In the genomic region with DNA sequence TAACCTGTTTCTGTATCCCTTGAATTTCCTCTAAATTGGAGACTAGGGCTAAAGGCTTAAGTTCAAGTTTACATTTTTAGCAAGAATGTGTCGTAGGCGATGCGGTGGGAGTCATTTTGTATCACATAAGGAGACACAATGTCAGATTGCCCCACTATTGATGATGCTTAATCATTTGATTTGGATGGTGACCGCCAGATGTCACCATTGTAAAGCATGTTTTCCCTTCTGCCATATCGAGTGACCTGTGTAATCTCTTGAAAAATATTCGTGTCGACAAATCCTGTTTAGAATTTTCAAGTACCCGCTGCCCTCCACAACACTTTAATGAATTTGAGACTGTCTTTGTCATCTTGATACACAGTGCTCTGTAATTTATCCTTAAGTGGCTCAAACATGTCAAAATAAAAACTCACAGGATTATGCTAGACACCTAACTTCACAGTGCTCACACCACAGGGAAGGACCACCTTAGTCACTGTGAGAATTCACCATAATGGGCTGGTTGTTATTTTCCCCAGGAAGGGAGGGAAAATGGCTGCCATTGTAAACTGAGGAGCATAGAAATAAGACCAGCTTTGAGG, we compare ENCODE assay signal across 8 cellular contexts. TPM values are rescaled to one million over a fixed set of nuclear protein-coding genes. Genes with fewer than 3 reads are reported as not detected.
DNase-seq lines count a peak whose midpoint lies in the region; ATAC-seq and TF ChIP-seq lines count a peak whose summit lies in the region.

No MANE protein-coding gene starts in this region.

- no peak overlapping the region for H3K27ac ChIP-seq in 22Rv1
- no peak overlapping the region for H3K27ac ChIP-seq in gastroesophageal sphincter

- peak; percentile 45 for DNase-seq in GM03348 (ENCODE audit: low spot score)
- peak; percentile 43 to 48 for DNase-seq in NCI-H2081 (lab: John Stamatoyannopoulos, UW)
- DNase-seq in activated CD8-positive, alpha-beta T cell treated with anti-CD3 and anti-CD28 coated beads, Interleukin-2, amount 10 ng/mL, durations not matched to agents 7 days and 5 days = peak; percentile 31
- no peak for DNase-seq in left colon
- DNase-seq in activated CD4-positive, alpha-beta T cell treated with anti-CD3 and anti-CD28 coated beads for 1 hour = no peak

- peaks cover 25% of the 10 kb centered on the region for H3K27me3 Mint-ChIP-seq in activated CD8-positive, alpha-beta T cell treated with anti-CD3 and anti-CD28 coated beads, Interleukin-2, amount 10 ng/mL, durations not matched to agents 7 days and 5 days (ENCODE audit: low read depth)

- intact Hi-C loops in left colon (cut with DNase I, micrococcal nuclease) = no loop called here

- no peaks in the 10 kb centered on the region for H3K36me3 ChIP-seq in gastroesophageal sphincter

- no peaks in the 10 kb centered on the region for H3K9me3 ChIP-seq in gastroesophageal sphincter

- TF ChIP-seq POLR2A in gastroesophageal sphincter (IDR thresholded peaks at IDR 0.05) = no peak

- peaks cover 28% of the 10 kb centered on the region for H3K27me3 ChIP-seq in gastroesophageal sphincter

- H3K4me1 Mint-ChIP-seq in activated CD8-positive, alpha-beta T cell treated with anti-CD3 and anti-CD28 coated beads, Interleukin-2, amount 10 ng/mL, durations not matched to agents 7 days and 5 days (ENCODE audit: low read depth) = no peaks in the 10 kb centered on the region

- no peak overlapping the region for H3K4me3 ChIP-seq in gastroesophageal sphincter

- no peak overlapping the region for H3K4me3 Mint-ChIP-seq in activated CD8-positive, alpha-beta T cell treated with anti-CD3 and anti-CD28 coated beads, Interleukin-2, amount 10 ng/mL, durations not matched to agents 7 days and 5 days

- ATAC-seq in activated CD8-positive, alpha-beta T cell treated with anti-CD3 and anti-CD28 coated beads, Interleukin-2, amount 10 ng/mL, durations not matched to agents 7 days and 5 days = no peak
- peak; percentile 45 for ATAC-seq in left colon
- ATAC-seq in gastroesophageal sphincter = no peak
- ATAC-seq in HG03432 (IDR thresholded peaks at IDR 0.05; ENCODE audit: unreplicated experiment) = no peak

- TF ChIP-seq EP300 in gastroesophageal sphincter (IDR thresholded peaks at IDR 0.05) = no peak

- no peaks in the 10 kb centered on the region for H3K9me3 Mint-ChIP-seq in activated CD8-positive, alpha-beta T cell treated with anti-CD3 and anti-CD28 coated beads, Interleukin-2, amount 10 ng/mL, durations not matched to agents 7 days and 5 days (ENCODE audit: insufficient read depth)

- CTCF ChIA-PET in activated CD8-positive, alpha-beta T cell treated with anti-CD3 and anti-CD28 coated beads, Interleukin-2, amount 10 ng/mL, durations not matched to agents 7 days and 5 days (lab: Charles Lee) = interaction anchor here (0.9 kb wide), 1 partner anchor 19 kb away, joined by 3 read pairs; no protein-coding TSS in a partner anchor

- POLR2A ChIA-PET in activated CD8-positive, alpha-beta T cell treated with anti-CD3 and anti-CD28 coated beads, Interleukin-2, amount 10 ng/mL, durations not matched to agents 7 days and 5 days (lab: Charles Lee) = no interaction called here

- WGBS in gastroesophageal sphincter (ENCODE audit: low coverage in 1 of 2), 2 donors = 17 to 26% methylated on average over 7 to 8 of the region's 8 CpGs

- no peaks in the 10 kb centered on the region for H3K4me1 ChIP-seq in gastroesophageal sphincter

- peak; percentile 74 for TF ChIP-seq CTCF in 22Rv1 (IDR thresholded peaks at IDR 0.05)
- no peak for TF ChIP-seq CTCF in gastroesophageal sphincter (IDR thresholded peaks at IDR 0.05)

- H3K36me3 Mint-ChIP-seq in activated CD8-positive, alpha-beta T cell treated with anti-CD3 and anti-CD28 coated beads, Interleukin-2, amount 10 ng/mL, durations not matched to agents 7 days and 5 days (ENCODE audit: low read depth) = no peaks in the 10 kb centered on the region

- no peak overlapping the region for H3K27ac Mint-ChIP-seq in activated CD8-positive, alpha-beta T cell treated with anti-CD3 and anti-CD28 coated beads, Interleukin-2, amount 10 ng/mL, durations not matched to agents 7 days and 5 days

RNA-seq across cellular contexts. Expression of a gene that starts 34.5 kb away (rescaled TPM):
- not detected for total RNA-seq in activated CD8-positive, alpha-beta T cell treated with anti-CD3 and anti-CD28 coated beads, Interleukin-2, amount 10 ng/mL, durations not matched to agents 7 days and 5 days
- total RNA-seq in left colon (not detected), gastroesophageal sphincter (under 1 TPM in 1 of 4 donors, not detected in 3; 0.27 TPM)

Comparison
In these comparisons a context has a peak if more than half of its experiments do, and no peak if none do; other contexts are left out.
1. DNase-seq: peak in GM03348 (single experiment), NCI-H2081 (2 of 2) and activated CD8-positive, alpha-beta T cell treated with anti-CD3 and anti-CD28 coated beads, Interleukin-2, amount 10 ng/mL, durations not matched to agents 7 days and 5 days (single experiment); none in left colon (0 of 2) and activated CD4-positive, alpha-beta T cell treated with anti-CD3 and anti-CD28 coated beads for 1 hour (single experiment).